In genomic region chr11:44661311-44661717, GRCh38 we compare ENCODE assay signal across 17 cellular contexts.
"Had no signal": no experiment of that assay in that cellular context is flagged by ENCODE, and none has a peak within 500 bp of the region (broad histone marks: within the 10 kb centered on the region; RNA-seq: fewer than 3 reads in every experiment).

No MANE protein-coding gene starts in this region.

- H3K4me3 Mint-ChIP-seq: activated CD4-positive, alpha-beta T cell treated with anti-CD3 and anti-CD28 coated beads, Interleukin-2, amount 10 ng/mL, durations not matched to agents 7 days and 5 days; activated naive CD4-positive, alpha-beta T cell treated with anti-CD3 and anti-CD28 coated beads for 36 hours; activated naive CD8-positive, alpha-beta T cell treated with anti-CD3 and anti-CD28 coated beads, Interleukin-2, amount 50 U/mL, for 24 hours; neural crest cell had no signal

- H3K36me3 ChIP-seq: ascending aorta, pancreas, SJSA1, transverse colon had no signal

- H3K27me3 ChIP-seq: ascending aorta, pancreas had no signal

- H3K4me3 ChIP-seq: ascending aorta, pancreas, SJSA1, transverse colon had no signal

- H3K9me3 ChIP-seq: ascending aorta, pancreas, SJSA1, transverse colon had no signal

- H3K27ac ChIP-seq: ascending aorta, pancreas, SJSA1, transverse colon had no signal

- H3K27ac Mint-ChIP-seq: activated CD4-positive, alpha-beta T cell treated with anti-CD3 and anti-CD28 coated beads, Interleukin-2, amount 10 ng/mL, durations not matched to agents 7 days and 5 days; activated naive CD4-positive, alpha-beta T cell treated with anti-CD3 and anti-CD28 coated beads for 36 hours; activated naive CD8-positive, alpha-beta T cell treated with anti-CD3 and anti-CD28 coated beads, Interleukin-2, amount 50 U/mL, for 24 hours; activated T-helper 2 cell treated with anti-CD3 and anti-CD28 coated beads, Interferon-gamma antibody, Interleukin-2, Interleukin-4, amounts not matched to agents 10 μg/mL and 5 μg/mL and 100 μg/mL, durations not matched to agents 14 hours and 24 hours and 36 hours had no signal

- H3K9me3 Mint-ChIP-seq: activated CD4-positive, alpha-beta T cell treated with anti-CD3 and anti-CD28 coated beads, Interleukin-2, amount 10 ng/mL, durations not matched to agents 7 days and 5 days had no signal

- DNase-seq: activated CD4-positive, alpha-beta T cell treated with anti-CD3 and anti-CD28 coated beads, Interleukin-2, amount 10 ng/mL, durations not matched to agents 7 days and 5 days; activated CD4-positive, CD25-positive, alpha-beta regulatory T cell; activated naive CD4-positive, alpha-beta T cell treated with anti-CD3 and anti-CD28 coated beads for 36 hours; activated naive CD8-positive, alpha-beta T cell treated with anti-CD3 and anti-CD28 coated beads, Interleukin-2, amount 50 U/mL, for 24 hours; erythroblast; hippocampal formation; mesenchymal stem cell; pancreas; stimulated activated CD4-positive, alpha-beta T cell treated with anti-CD3 and anti-CD28 coated beads, Interleukin-2, amount 100 ng/mL, for 48 hours; stimulated activated naive CD4-positive, alpha-beta T cell treated with Interleukin-2 at 50 U/mL for 16 hours; substantia nigra; SW 1271; transverse colon had no signal

- H3K4me1 ChIP-seq: ascending aorta, pancreas, SJSA1, transverse colon had no signal
